In genomic region chr5:139560752-139561654, GRCh38 we compare ENCODE assay signal across 1 cellular context.
TF ChIP-seq lines count a peak whose summit lies in the region.

TSS of gene UBE2D2 (plus strand) at chr5:139561339. CDS start at chr5:139561792, 453 bp downstream.

TF ChIP-seq in K562, 482 proteins besides CTCF, POLR2A, EP300 and RAD21 (continued from another document and continues in another):
- TF ChIP-seq CLOCK (CRISPR knock-in tag; IDR thresholded peaks at IDR 0.05; ENCODE audit: borderline replicate concordance) (0 out of 2 replicates have a peak, but pooled peaks have one; percentile 16), SP2 (IDR thresholded peaks at IDR 0.05; ENCODE audit: extremely low read depth, low read depth, low read length, poor library complexity, severe bottlenecking) (no peak), OTX1 (CRISPR knock-in tag; IDR thresholded peaks at IDR 0.05) (no peak), ZNF277 (CRISPR knock-in tag; IDR thresholded peaks at IDR 0.05; ENCODE audit: borderline replicate concordance) (no peak), SIRT6 (IDR thresholded peaks at IDR 0.05; ENCODE audit: low read depth, low read length) (no peak), ZKSCAN1 (IDR thresholded peaks at IDR 0.05; ENCODE audit: low read depth, low read length) (no peak), NR2C2 (CRISPR knock-in tag; IDR thresholded peaks at IDR 0.05) (no peak; the same call in 1 of the 2 replicates), NR2C2 (tag; IDR thresholded peaks at IDR 0.05) (peak; percentile 68), ZNF140 (CRISPR knock-in tag; IDR thresholded peaks at IDR 0.05) (no peak), SLC30A9 (CRISPR knock-in tag; IDR thresholded peaks at IDR 0.05) (no peak), TGIF2 (CRISPR knock-in tag; IDR thresholded peaks at IDR 0.05) (no peak), ZNF655 (CRISPR knock-in tag; IDR thresholded peaks at IDR 0.05) (no peak), MEIS2 (IDR thresholded peaks at IDR 0.05; ENCODE audit: partially characterized antibody) (peak; percentile 35), PHF8 (IDR thresholded peaks at IDR 0.05; ENCODE audit: borderline replicate concordance, low read length) (peak; percentile 78; the same call in 1 of the 2 replicates), CREB5 (CRISPR knock-in tag; IDR thresholded peaks at IDR 0.05) (no peak), ZNF592 (IDR thresholded peaks at IDR 0.05) (peak; percentile 98), HOMEZ (CRISPR knock-in tag; IDR thresholded peaks at IDR 0.05) (no peak), KLF6 (CRISPR knock-in tag; IDR thresholded peaks at IDR 0.05; ENCODE audit: borderline replicate concordance) (no peak; the same call in 1 of the 2 replicates), ZBTB17 (CRISPR knock-in tag; IDR thresholded peaks at IDR 0.05) (peak; percentile 83; the same call in 1 of the 2 replicates), FOXJ3 (CRISPR knock-in tag; IDR thresholded peaks at IDR 0.05) (no peak), E2F3 (CRISPR knock-in tag; IDR thresholded peaks at IDR 0.05) (peak; percentile 63; the same call in 1 of the 2 replicates), ARID3A (IDR thresholded peaks at IDR 0.05; ENCODE audit: borderline replicate concordance, low read depth, low read length) (no peak), ZNF449 (CRISPR knock-in tag; IDR thresholded peaks at IDR 0.05) (no peak), HLTF (IDR thresholded peaks at IDR 0.05) (no peak), ESRRB (CRISPR knock-in tag; IDR thresholded peaks at IDR 0.05; ENCODE audit: borderline replicate concordance) (no peak), E4F1 (CRISPR knock-in tag; IDR thresholded peaks at IDR 0.05; ENCODE audit: borderline replicate concordance) (no peak), ZEB2 (IDR thresholded peaks at IDR 0.05) (no peak), MECOM (CRISPR knock-in tag; IDR thresholded peaks at IDR 0.05) (peak; percentile 61; the same call in 1 of the 2 replicates), ELF4 (CRISPR knock-in tag; IDR thresholded peaks at IDR 0.05) (no peak), SIN3A (IDR thresholded peaks at IDR 0.05; ENCODE audit: borderline replicate concordance in 2 of 2, control insufficient read depth in 1 of 2, low read depth in 2 of 2, low read length in 2 of 2) (peak; percentile 16 to 47; a peak in 2 of 4 replicates), ZBTB11 (CRISPR knock-in tag; IDR thresholded peaks at IDR 0.05) (peak in 1 of 3 experiments; percentile 46; a peak in 1 of 6 replicates), ETV1 (tag; conservative IDR thresholded peaks at IDR 0.05; ENCODE audit: low read depth) (peak; percentile 53), SPI1 (IDR thresholded peaks at IDR 0.05; ENCODE audit: borderline replicate concordance, low read depth, low read length) (0 out of 2 replicates have a peak, but pooled peaks have one; percentile 25)
